Comparison of ENCODE assay signal across 30 cellular contexts in the genomic region with DNA sequence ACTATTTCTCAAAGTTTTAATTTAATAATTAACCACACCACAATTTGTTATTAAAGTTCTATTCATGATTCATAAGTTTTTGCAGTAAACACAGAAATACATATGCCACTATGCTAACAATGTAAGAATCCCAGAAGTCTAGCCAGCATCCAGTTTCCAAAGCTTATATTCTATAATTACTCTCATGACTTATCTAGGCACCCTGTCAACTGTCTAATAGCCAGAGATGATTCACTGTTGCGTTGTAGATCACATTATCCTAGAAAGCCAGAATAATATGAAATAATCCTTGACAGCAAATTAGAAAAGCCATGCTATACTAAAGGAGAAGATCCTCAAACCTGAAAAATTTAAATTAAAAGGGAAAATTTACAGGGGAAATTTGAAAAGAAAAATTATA.
"Had no signal": no experiment of that assay in that cellular context is flagged by ENCODE, and none has a peak within 500 bp of the region (broad histone marks: within the 10 kb centered on the region; RNA-seq: fewer than 3 reads in every experiment).

No MANE protein-coding gene starts in this region.

- H3K27ac ChIP-seq: adrenal gland, ascending aorta, breast epithelium, cardiac muscle cell, colonic mucosa, epithelial cell of prostate, esophagus squamous epithelium, foreskin keratinocyte, gastroesophageal sphincter, heart right ventricle had no signal

- H3K9me3 ChIP-seq: adrenal gland, ascending aorta, breast epithelium, colonic mucosa, esophagus squamous epithelium, gastroesophageal sphincter, heart right ventricle had no signal

- H3K36me3 ChIP-seq: adrenal gland, ascending aorta, breast epithelium, cardiac muscle cell, colonic mucosa, esophagus squamous epithelium, gastroesophageal sphincter, heart right ventricle had no signal

- H3K27me3 ChIP-seq: adrenal gland, ascending aorta, breast epithelium, cardiac muscle cell, colonic mucosa, esophagus squamous epithelium, foreskin keratinocyte, gastroesophageal sphincter, heart right ventricle had no signal

- H3K4me3 ChIP-seq: adrenal gland, ascending aorta, breast epithelium, cardiac muscle cell, colonic mucosa, esophagus squamous epithelium, gastroesophageal sphincter, heart right ventricle had no signal

- FAIRE-seq: endometrium, endothelial cell of umbilical vein had no signal

- DNase-seq: activated CD4-positive, alpha-beta memory T cell treated with anti-CD3 and anti-CD28 coated beads for 36 hours; activated CD4-positive, alpha-beta T cell treated with anti-CD3 and anti-CD28 coated beads for 36 hours; activated CD4-positive, alpha-beta T cell treated with anti-CD3 and anti-CD28 coated beads, Interleukin-2, amount 10 ng/mL, durations not matched to agents 24 days and 14 days; activated CD4-positive, CD25-positive, alpha-beta regulatory T cell; activated CD4-positive, CD25-positive, alpha-beta regulatory T cell treated with anti-CD3 and anti-CD28 coated beads, Interleukin-2, amount 50 U/mL, for 72 hours; activated CD8-positive, alpha-beta memory T cell treated with anti-CD3 and anti-CD28 coated beads, Interleukin-2, amount 10 ng/mL, durations not matched to agents 7 days and 5 days; activated CD8-positive, alpha-beta memory T cell treated with anti-CD3 and anti-CD28 coated beads, Interleukin-2, amount 50 U/mL, for 4 hours; activated CD8-positive, alpha-beta T cell treated with anti-CD3 and anti-CD28 coated beads, Interleukin-2, amount 10 ng/mL, durations not matched to agents 7 days and 5 days; activated effector memory CD4-positive, alpha-beta T cell treated with anti-CD3 and anti-CD28 coated beads, Interleukin-2, amount 50 U/mL, for 16 hours; activated naive CD4-positive, alpha-beta T cell treated with anti-CD3 and anti-CD28 coated beads for 36 hours; activated naive CD8-positive, alpha-beta T cell treated with anti-CD3 and anti-CD28 coated beads for 36 hours; activated naive CD8-positive, alpha-beta T cell treated with anti-CD3 and anti-CD28 coated beads, Interleukin-2, amount 50 U/mL, for 24 hours; activated T-cell treated with anti-CD3 and anti-CD28 coated beads, Interleukin-2, amount 50 U/mL, for 1 hour; activated T-cell treated with anti-CD3 and anti-CD28 coated beads, Interleukin-2, amount 50 U/mL, for 48 hours; adrenal gland; central memory CD4-positive, alpha-beta T cell; cerebellar nuclear complex; colonic mucosa; effector CD8-positive, alpha-beta T cell; esophagus squamous epithelium; foreskin keratinocyte; heart right ventricle; T-helper 2 cell had no signal

- H3K4me1 ChIP-seq: adrenal gland, ascending aorta, breast epithelium, colonic mucosa, esophagus squamous epithelium, foreskin keratinocyte, gastroesophageal sphincter had no signal

- ATAC-seq: activated CD4-positive, alpha-beta T cell treated with anti-CD3 and anti-CD28 coated beads for 36 hours; activated CD8-positive, alpha-beta memory T cell treated with anti-CD3 and anti-CD28 coated beads, Interleukin-2, amount 10 ng/mL, durations not matched to agents 7 days and 5 days; activated CD8-positive, alpha-beta T cell treated with anti-CD3 and anti-CD28 coated beads, Interleukin-2, amount 10 ng/mL, durations not matched to agents 7 days and 5 days; activated naive CD8-positive, alpha-beta T cell treated with anti-CD3 and anti-CD28 coated beads, Interleukin-2, amount 50 U/mL, for 24 hours; foreskin keratinocyte; gastroesophageal sphincter had no signal
